Comparison of ENCODE assay signal across 19 cellular contexts in the genomic region with DNA sequence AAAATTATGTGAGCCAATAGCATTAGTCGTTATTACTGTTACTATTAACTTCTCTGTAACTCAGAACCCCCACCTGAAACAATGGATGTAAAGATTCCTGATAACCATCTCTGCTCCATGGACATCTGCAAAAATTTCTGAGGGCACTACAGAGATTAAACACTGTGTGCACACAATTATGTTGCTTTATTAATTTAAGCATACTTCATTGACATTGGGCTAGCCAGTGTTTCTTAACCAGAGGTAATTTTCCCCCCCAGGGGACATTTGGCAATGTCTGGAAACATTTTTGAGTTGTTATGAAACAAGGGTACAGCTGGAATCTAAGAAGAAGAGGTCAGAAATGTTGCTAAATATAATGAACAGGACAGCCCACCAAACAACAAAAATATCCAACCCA. TPM values are rescaled to one million over a fixed set of nuclear protein-coding genes. Genes with fewer than 3 reads are reported as not detected.
DNase-seq lines count a peak whose midpoint lies in the region; ATAC-seq and TF ChIP-seq lines count a peak whose summit lies in the region.
"Had no signal": no experiment of that assay in that cellular context is flagged by ENCODE, and none has a peak within 500 bp of the region (broad histone marks: within the 10 kb centered on the region; RNA-seq: fewer than 3 reads in every experiment).

No MANE protein-coding gene starts in this region.

- ATAC-seq in SK-N-SH treated with all-trans-retinoic acid at 6 μM for 48 hours (no peak), gastroesophageal sphincter (peak; percentile 58)
- ATAC-seq in activated CD4-positive, CD25-positive, alpha-beta regulatory T cell treated with anti-CD3 and anti-CD28 coated beads, Interleukin-2, amount 50 U/mL, for 24 hours = no peak
- ATAC-seq: A549; CD8-positive, alpha-beta T cell had no signal

- DNase-seq in BE2C = peak; percentile 24
- no peak for DNase-seq in NCI-H526 treated with DMSO at 0.1 percent for 48 hours (lab: John Stamatoyannopoulos, UW)
- no peak for DNase-seq in stimulated activated naive CD4-positive, alpha-beta T cell treated with Interleukin-2 at 50 U/mL for 16 hours (lab: John Stamatoyannopoulos, UW)
- DNase-seq: 8988T; ACHN; Caco-2; CD4-positive, CD25-positive, alpha-beta regulatory T cell; CD8-positive, alpha-beta T cell; DMS153; DND-41; GM23248; H7; HCEC 1CT had no signal

- H3K27ac ChIP-seq in gastroesophageal sphincter = peak overlapping the region in 1 of 4 donors; percentile 19
- H3K27ac ChIP-seq: A549, BLaER1, C4-2B, GM23248 had no signal

- no peak for TF ChIP-seq CTCF in BE2C (IDR thresholded peaks at IDR 0.05; ENCODE audit: low read depth, low read length)
- TF ChIP-seq CTCF in gastroesophageal sphincter (IDR thresholded peaks at IDR 0.05) = no peak

- TF ChIP-seq POLR2A in gastroesophageal sphincter (IDR thresholded peaks at IDR 0.05) = no peak

- H3K4me3 ChIP-seq in BE2C (ENCODE audit: low read depth, low read length) = no peak overlapping the region
- H3K4me3 ChIP-seq in gastroesophageal sphincter = no peak overlapping the region
- H3K4me3 ChIP-seq: A549, BLaER1, GM23248 had no signal

- peaks cover 4% of the 10 kb centered on the region; the same call in 1 of the 2 replicates for H3K36me3 ChIP-seq in BE2C
- no peaks in the 10 kb centered on the region for H3K36me3 ChIP-seq in gastroesophageal sphincter
- H3K36me3 ChIP-seq: BLaER1 had no signal

- no peak for TF ChIP-seq EP300 in gastroesophageal sphincter (IDR thresholded peaks at IDR 0.05)

- H3K4me1 ChIP-seq in BE2C (peaks cover 25% of the 10 kb centered on the region), gastroesophageal sphincter (peaks cover 0 to 33% (median 4%) of the 10 kb centered on the region in 3 donors)
- H3K4me1 ChIP-seq: A549, BLaER1, Caco-2 had no signal

- WGBS in gastroesophageal sphincter (ENCODE audit: low coverage in 1 of 2), 2 donors = 83 to 91% methylated on average over 1 of the region's 1 CpG

- H3K27me3 ChIP-seq in BE2C (no peaks in the 10 kb centered on the region), gastroesophageal sphincter (no peaks in the 10 kb centered on the region)
- H3K27me3 ChIP-seq: BLaER1 had no signal

- H3K9me3 ChIP-seq in BE2C (no peaks in the 10 kb centered on the region), gastroesophageal sphincter (peaks cover 0 to 10% (median 0%) of the 10 kb centered on the region in 3 donors)

TF ChIP-seq in SK-N-SH treated with all-trans-retinoic acid at 6 μM for 48 hours, 23 proteins besides CTCF, POLR2A, EP300 and RAD21:
- TF ChIP-seq ZFP30 (CRISPR knock-in tag; IDR thresholded peaks at IDR 0.05) = no peak
- no peak for TF ChIP-seq RARB (CRISPR knock-in tag; IDR thresholded peaks at IDR 0.05)
- TF ChIP-seq PPARA (CRISPR knock-in tag; IDR thresholded peaks at IDR 0.05; ENCODE audit: borderline replicate concordance) = no peak
- TF ChIP-seq, protein P1, sequence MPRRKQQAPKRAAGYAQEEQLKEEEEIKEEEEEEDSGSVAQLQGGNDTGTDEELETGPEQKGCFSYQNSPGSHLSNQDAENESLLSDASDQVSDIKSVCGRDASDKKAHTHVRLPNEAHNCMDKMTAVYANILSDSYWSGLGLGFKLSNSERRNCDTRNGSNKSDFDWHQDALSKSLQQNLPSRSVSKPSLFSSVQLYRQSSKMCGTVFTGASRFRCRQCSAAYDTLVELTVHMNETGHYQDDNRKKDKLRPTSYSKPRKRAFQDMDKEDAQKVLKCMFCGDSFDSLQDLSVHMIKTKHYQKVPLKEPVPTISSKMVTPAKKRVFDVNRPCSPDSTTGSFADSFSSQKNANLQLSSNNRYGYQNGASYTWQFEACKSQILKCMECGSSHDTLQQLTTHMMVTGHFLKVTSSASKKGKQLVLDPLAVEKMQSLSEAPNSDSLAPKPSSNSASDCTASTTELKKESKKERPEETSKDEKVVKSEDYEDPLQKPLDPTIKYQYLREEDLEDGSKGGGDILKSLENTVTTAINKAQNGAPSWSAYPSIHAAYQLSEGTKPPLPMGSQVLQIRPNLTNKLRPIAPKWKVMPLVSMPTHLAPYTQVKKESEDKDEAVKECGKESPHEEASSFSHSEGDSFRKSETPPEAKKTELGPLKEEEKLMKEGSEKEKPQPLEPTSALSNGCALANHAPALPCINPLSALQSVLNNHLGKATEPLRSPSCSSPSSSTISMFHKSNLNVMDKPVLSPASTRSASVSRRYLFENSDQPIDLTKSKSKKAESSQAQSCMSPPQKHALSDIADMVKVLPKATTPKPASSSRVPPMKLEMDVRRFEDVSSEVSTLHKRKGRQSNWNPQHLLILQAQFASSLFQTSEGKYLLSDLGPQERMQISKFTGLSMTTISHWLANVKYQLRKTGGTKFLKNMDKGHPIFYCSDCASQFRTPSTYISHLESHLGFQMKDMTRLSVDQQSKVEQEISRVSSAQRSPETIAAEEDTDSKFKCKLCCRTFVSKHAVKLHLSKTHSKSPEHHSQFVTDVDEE (CRISPR knock-in tag; IDR thresholded peaks at IDR 0.05) = 0 out of 2 replicates have a peak, but pooled peaks have one; percentile 51
- TF ChIP-seq, protein P2, sequence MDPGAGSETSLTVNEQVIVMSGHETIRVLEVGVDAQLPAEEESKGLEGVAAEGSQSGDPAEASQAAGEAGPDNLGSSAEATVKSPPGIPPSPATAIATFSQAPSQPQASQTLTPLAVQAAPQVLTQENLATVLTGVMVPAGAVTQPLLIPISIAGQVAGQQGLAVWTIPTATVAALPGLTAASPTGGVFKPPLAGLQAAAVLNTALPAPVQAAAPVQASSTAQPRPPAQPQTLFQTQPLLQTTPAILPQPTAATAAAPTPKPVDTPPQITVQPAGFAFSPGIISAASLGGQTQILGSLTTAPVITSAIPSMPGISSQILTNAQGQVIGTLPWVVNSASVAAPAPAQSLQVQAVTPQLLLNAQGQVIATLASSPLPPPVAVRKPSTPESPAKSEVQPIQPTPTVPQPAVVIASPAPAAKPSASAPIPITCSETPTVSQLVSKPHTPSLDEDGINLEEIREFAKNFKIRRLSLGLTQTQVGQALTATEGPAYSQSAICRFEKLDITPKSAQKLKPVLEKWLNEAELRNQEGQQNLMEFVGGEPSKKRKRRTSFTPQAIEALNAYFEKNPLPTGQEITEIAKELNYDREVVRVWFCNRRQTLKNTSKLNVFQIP (CRISPR knock-in tag; IDR thresholded peaks at IDR 0.05; ENCODE audit: borderline replicate concordance, low read depth) = no peak
- TF ChIP-seq TCF4 (CRISPR knock-in tag; IDR thresholded peaks at IDR 0.05; ENCODE audit: borderline replicate concordance) = peak; percentile 69; the same call in 1 of the 2 replicates
- TF ChIP-seq ZNF565 (CRISPR knock-in tag; conservative IDR thresholded peaks at IDR 0.05; ENCODE audit: low read depth) = no peak

RNA-seq across cellular contexts. Expression of a gene that starts 19.3 kb away (rescaled TPM):
- 121 TPM for polyA plus RNA-seq in BE2C (2012; ENCODE audit: insufficient read depth, insufficient read length, low read depth)
- 10 to 100 TPM; 29.6 to 76.3 (median 31.1) TPM for total RNA-seq in gastroesophageal sphincter
- total RNA-seq: CD4-positive, CD25-positive, alpha-beta regulatory T cell; CD8-positive, alpha-beta T cell had no signal
- polyA plus RNA-seq: CD4-positive, CD25-positive, alpha-beta regulatory T cell had no signal
